8 cellular contexts compared by ENCODE assay signal in genomic region chr9:128455849-128456612, GRCh38. TPM values are rescaled to one million over a fixed set of nuclear protein-coding genes. Genes with fewer than 3 reads are reported as not detected.
A peak's percentile ranks its signal among the peaks of the same experiment; 100 is the strongest.
DNase-seq lines count a peak whose midpoint lies in the region; ATAC-seq and TF ChIP-seq lines count a peak whose summit lies in the region.

Gene ODF2, plus strand, starts transcription at chr9:128456006. Its CDS starts 86 bp downstream, at chr9:128456092.

- H3K27me3 ChIP-seq in Peyer's patch (no peaks in the 10 kb centered on the region), muscle layer of duodenum (ENCODE audit: low read depth, low read length) (no peaks in the 10 kb centered on the region)

- H3K4me3 ChIP-seq in Peyer's patch, result peak within 1 kb of the TSS; percentile 64 to 99 (median 86)
- peak within 1 kb of the TSS; percentile 81 to 93 for H3K4me3 ChIP-seq in muscle layer of duodenum (ENCODE audit: low read depth in 1 of 2, low read length in 2 of 2)

- no peaks in the 10 kb centered on the region for H3K9me3 ChIP-seq in KOPT-K1 (ENCODE audit: insufficient read depth, low read length, poor library complexity, severe bottlenecking)
- no peaks in the 10 kb centered on the region for H3K9me3 ChIP-seq in Peyer's patch
- no peaks in the 10 kb centered on the region for H3K9me3 ChIP-seq in muscle layer of duodenum (ENCODE audit: control insufficient read depth in 1 of 2, low read length in 2 of 2)

- peak within 1 kb of the TSS; percentile 89 for H3K4me3 Mint-ChIP-seq in activated T-cell treated with anti-CD3 and anti-CD28 coated beads, Interleukin-2, amount 50 U/mL, for 4 hours

- no peaks in the 10 kb centered on the region for H3K27me3 Mint-ChIP-seq in activated T-cell treated with anti-CD3 and anti-CD28 coated beads, Interleukin-2, amount 50 U/mL, for 4 hours (ENCODE audit: low read depth)

- ATAC-seq in GM21786 (IDR thresholded peaks at IDR 0.05; ENCODE audit: unreplicated experiment) (peak; percentile 85), esophagus mucosa (peak; percentile 97)
- peak; percentile 90 to 92 for ATAC-seq in activated T-cell treated with anti-CD3 and anti-CD28 coated beads, Interleukin-2, amount 50 U/mL, for 4 hours

- peaks cover 26% of the 10 kb centered on the region for H3K36me3 ChIP-seq in KOPT-K1 (ENCODE audit: insufficient read depth, low read length)
- H3K36me3 ChIP-seq in Peyer's patch, result peaks cover 0 to 18% (median 0%) of the 10 kb centered on the region in 3 donors
- H3K36me3 ChIP-seq in muscle layer of duodenum (ENCODE audit: control insufficient read depth in 1 of 2, insufficient read depth in 2 of 2, low read length in 2 of 2), result peaks cover 9 to 13% of the 10 kb centered on the region in 2 donors

- peak in 1 of 2 donors; percentile 27 for TF ChIP-seq POLR2A in Peyer's patch (IDR thresholded peaks at IDR 0.05)

- H3K4me1 ChIP-seq in Peyer's patch (peaks cover 0 to 7% (median 3%) of the 10 kb centered on the region in 4 donors), muscle layer of duodenum (ENCODE audit: control insufficient read depth in 1 of 2, insufficient read depth in 2 of 2, low read length in 2 of 2) (peaks cover 0 to 8% of the 10 kb centered on the region in 2 donors)

- no peak for TF ChIP-seq CTCF in Peyer's patch (IDR thresholded peaks at IDR 0.05)

- peaks cover 15% of the 10 kb centered on the region for H3K4me1 Mint-ChIP-seq in activated T-cell treated with anti-CD3 and anti-CD28 coated beads, Interleukin-2, amount 50 U/mL, for 4 hours (ENCODE audit: low read depth)

- no peaks in the 10 kb centered on the region for H3K9me3 Mint-ChIP-seq in activated T-cell treated with anti-CD3 and anti-CD28 coated beads, Interleukin-2, amount 50 U/mL, for 4 hours

- DNase-seq in DMS79 treated with DMSO at 0.1 percent for 48 hours (lab: John Stamatoyannopoulos, UW) (peak; percentile 93), Peyer's patch (peak; percentile 98 to 99 (median 99))
- peak; percentile 98 for DNase-seq in activated T-cell treated with anti-CD3 and anti-CD28 coated beads, Interleukin-2, amount 50 U/mL, for 4 hours
- peak; percentile 99 for DNase-seq in stimulated activated CD8-positive, alpha-beta memory T cell treated with anti-CD3 and anti-CD28 coated beads, Interleukin-7, amount 100 ng/mL, for 24 hours (ENCODE audit: low read depth)

- peaks cover 17% of the 10 kb centered on the region for H3K36me3 Mint-ChIP-seq in activated T-cell treated with anti-CD3 and anti-CD28 coated beads, Interleukin-2, amount 50 U/mL, for 4 hours (ENCODE audit: insufficient read depth)

- H3K27ac ChIP-seq in KOPT-K1 (ENCODE audit: low read depth, low read length, poor library complexity, severe bottlenecking) (peak within 1 kb of the TSS; percentile 96), Peyer's patch (peak within 1 kb of the TSS; percentile 78 to 96 (median 84)), muscle layer of duodenum (ENCODE audit: low read length) (peak within 1 kb of the TSS; percentile 60)

RNA-seq across cellular contexts. Expression of gene ODF2, which starts in this region (rescaled TPM):
- 10 to 100 TPM in 3 of 4 donors, 1 to 10 TPM in 1; 8.4 to 83.3 (median 25.7) TPM for total RNA-seq in Peyer's patch
- total RNA-seq in activated T-cell treated with anti-CD3 and anti-CD28 coated beads, Interleukin-2, amount 50 U/mL, for 4 hours, result 10 to 100 TPM; 54.1 to 58.5 (median 56.0) TPM
- 14.5 TPM for total RNA-seq in esophagus mucosa

Comparison
In these comparisons a context has a peak if more than half of its experiments do, and no peak if none do; other contexts are left out.
1. Peak in every context shown above with its lines: DNase-seq, ATAC-seq, H3K4me3 ChIP-seq and H3K27ac ChIP-seq.